8 cellular contexts compared by ENCODE assay signal in genomic region chr1:182391362-182392044, GRCh38. TPM values are rescaled to one million over a fixed set of nuclear protein-coding genes. Genes with fewer than 3 reads are reported as not detected.
DNase-seq lines count a peak whose midpoint lies in the region; ATAC-seq and TF ChIP-seq lines count a peak whose summit lies in the region.

TSS of gene GLUL (minus strand) at chr1:182391790. CDS start at chr1:182388737, 3,053 bp downstream.

- ATAC-seq in HG02642 (IDR thresholded peaks at IDR 0.05; ENCODE audit: poor library complexity, unreplicated experiment) (peak; percentile 78), left cardiac atrium (peak; percentile 93 to 95)

- intact Hi-C loops in left cardiac atrium (cut with DNase I) = loop anchor here in 1 of 2 donors (5.0 to 10.0 kb wide), 2 partner anchors 99 to 137 kb away; no protein-coding TSS in a partner anchor
- intact Hi-C loops in posterior vena cava (cut with DNase I) = loop anchor here (10.0 kb wide), 2 partner anchors 87 to 107 kb away; no protein-coding TSS in a partner anchor

- peak within 1 kb of the TSS; percentile 69 for H3K4me3 ChIP-seq in GM12864 (ENCODE audit: low read depth, low read length)

- DNase-seq in GM12864 (ENCODE audit: low read depth) = peak; percentile 41
- DNase-seq in NCI-H1105 (lab: John Stamatoyannopoulos, UW) = peak; percentile 94
- DNase-seq in SW480 (ENCODE audit: low spot score) = peak; percentile 79
- DNase-seq in amniotic epithelial cell (ENCODE audit: low read depth) = peak; percentile 89
- DNase-seq in left cardiac atrium = peak; percentile 93
- peak; percentile 98 for DNase-seq in posterior vena cava (ENCODE audit: low spot score)
- DNase-seq in ureter (ENCODE audit: low spot score) = peak; percentile 96

- TF ChIP-seq CTCF in GM12864 (IDR thresholded peaks at IDR 0.05; ENCODE audit: low read depth, low read length, missing control alignments) = peak; percentile 18

RNA-seq across cellular contexts. Expression of gene GLUL, which starts in this region (rescaled TPM):
- total RNA-seq in left cardiac atrium (100 to 1,000 TPM; 462 to 760 TPM), posterior vena cava (100 to 1,000 TPM; 482 to 580 TPM), ureter (418 TPM)

Comparison
In these comparisons a context has a peak if more than half of its experiments do, and no peak if none do; other contexts are left out.
1. Peak in every context shown above with its lines: DNase-seq, ATAC-seq and H3K4me3 ChIP-seq.
2. DNase-seq: peak in every context shown above with its lines; median percentile 98 in posterior vena cava; 96 in ureter; 94 in NCI-H1105; 93 in left cardiac atrium; 89 in amniotic epithelial cell; 79 in SW480; 41 in GM12864.